ENCODE assay signal across 13 cellular contexts in the genomic region with DNA sequence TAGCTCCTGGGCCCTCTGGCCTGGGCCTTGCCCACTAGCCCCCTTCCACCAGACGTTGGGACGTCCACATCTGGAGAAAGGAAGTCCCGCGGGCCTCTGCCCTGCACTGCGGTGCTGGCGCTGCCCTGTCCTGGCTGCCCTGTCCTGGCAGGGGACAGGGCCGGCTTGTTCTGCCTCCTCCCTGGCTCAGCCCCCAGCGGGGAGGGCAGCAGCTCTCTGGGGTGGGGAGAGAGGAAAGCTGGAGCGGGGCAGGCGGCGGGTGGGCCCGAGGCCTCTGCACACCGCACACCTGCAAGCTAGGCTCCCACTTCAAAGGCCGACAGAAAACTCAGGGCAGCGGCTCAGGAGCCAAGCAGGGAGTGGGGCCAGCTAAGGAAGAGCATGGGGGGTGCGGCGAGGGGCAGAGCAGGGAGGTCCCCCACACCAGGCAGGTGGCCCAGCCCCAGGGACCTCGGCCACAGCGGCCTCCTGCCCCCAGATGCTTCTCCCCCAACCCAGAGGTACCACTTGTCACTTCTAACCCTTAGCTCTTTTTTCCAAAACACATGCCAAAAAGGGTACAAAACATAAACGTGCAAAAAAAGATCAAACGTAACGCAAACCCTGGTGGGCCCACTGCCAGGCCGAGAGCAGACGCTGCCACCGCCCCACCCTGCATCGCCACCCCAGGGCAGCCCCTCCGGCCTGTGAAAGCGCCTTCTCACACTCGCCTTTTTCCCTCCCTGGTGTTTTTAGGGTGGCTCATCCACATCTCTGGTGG. TPM values are rescaled to one million over a fixed set of nuclear protein-coding genes. Genes with fewer than 3 reads are reported as not detected.
DNase-seq lines count a peak whose midpoint lies in the region; ATAC-seq lines count a peak whose summit lies in the region.
"Had no signal": no experiment of that assay in that cellular context is flagged by ENCODE, and none has a peak within 500 bp of the region (broad histone marks: within the 10 kb centered on the region; RNA-seq: fewer than 3 reads in every experiment).

No MANE protein-coding gene starts in this region.

- H3K9me3 Mint-ChIP-seq in activated CD4-positive, alpha-beta T cell treated with anti-CD3 and anti-CD28 coated beads, Interleukin-2, amount 10 ng/mL, durations not matched to agents 7 days and 5 days, result no peaks in the 10 kb centered on the region
- H3K9me3 Mint-ChIP-seq: nephron; stimulated activated naive CD8-positive, alpha-beta T cell treated with anti-CD3 and anti-CD28 coated beads, Interleukin-15, Interleukin-2, amounts not matched to agents 100 ng/mL and 50 ng/mL, for 24 hours had no signal

- H3K4me3 Mint-ChIP-seq in activated CD4-positive, alpha-beta T cell treated with anti-CD3 and anti-CD28 coated beads, Interleukin-2, amount 10 ng/mL, durations not matched to agents 7 days and 5 days, result no peak overlapping the region
- H3K4me3 Mint-ChIP-seq: nephron; stimulated activated naive CD8-positive, alpha-beta T cell treated with anti-CD3 and anti-CD28 coated beads, Interleukin-15, Interleukin-2, amounts not matched to agents 100 ng/mL and 50 ng/mL, for 24 hours had no signal

- peak; percentile 5 for DNase-seq in activated CD4-positive, alpha-beta T cell treated with anti-CD3 and anti-CD28 coated beads, Interleukin-2, amount 10 ng/mL, durations not matched to agents 7 days and 5 days
- DNase-seq in activated CD4-positive, alpha-beta T cell treated with anti-CD3 and anti-CD28 coated beads for 4 hours, result no peak
- peak; percentile 67 for DNase-seq in activated CD8-positive, alpha-beta memory T cell treated with anti-CD3 and anti-CD28 coated beads for 24 hours
- DNase-seq in left lobe of liver (ENCODE audit: low spot score), result peak; percentile 39
- DNase-seq in stimulated activated CD8-positive, alpha-beta memory T cell treated with anti-CD3 and anti-CD28 coated beads, Interleukin-4, amount 100 ng/mL, for 48 hours, result peak; percentile 29
- DNase-seq in SKM-1 treated with dmso at 0.1 percent for 144 hours (lab: John Stamatoyannopoulos, UW; ENCODE audit: unreplicated experiment), result no peak
- DNase-seq in AML-193 (lab: John Stamatoyannopoulos, UW), result no peak
- DNase-seq: central memory CD4-positive, alpha-beta T cell; KBM-7; NCI-H1436 treated with DMSO at 0.1 percent for 48 hours had no signal

- POLR2A ChIA-PET in activated CD4-positive, alpha-beta T cell treated with anti-CD3 and anti-CD28 coated beads, Interleukin-2, amount 10 ng/mL, durations not matched to agents 7 days and 5 days (lab: Charles Lee), result no interaction called here

- ATAC-seq in left lobe of liver, result peak; percentile 8
- ATAC-seq in GM21367 (IDR thresholded peaks at IDR 0.05; ENCODE audit: unreplicated experiment), result no peak

- no peaks in the 10 kb centered on the region for H3K36me3 Mint-ChIP-seq in activated CD4-positive, alpha-beta T cell treated with anti-CD3 and anti-CD28 coated beads, Interleukin-2, amount 10 ng/mL, durations not matched to agents 7 days and 5 days (ENCODE audit: low read depth)

- CTCF ChIA-PET in activated CD4-positive, alpha-beta T cell treated with anti-CD3 and anti-CD28 coated beads, Interleukin-2, amount 10 ng/mL, durations not matched to agents 7 days and 5 days (lab: Charles Lee), result no interaction called here

- H3K27ac Mint-ChIP-seq in activated CD4-positive, alpha-beta T cell treated with anti-CD3 and anti-CD28 coated beads, Interleukin-2, amount 10 ng/mL, durations not matched to agents 7 days and 5 days, result no peak overlapping the region
- H3K27ac Mint-ChIP-seq: stimulated activated naive CD8-positive, alpha-beta T cell treated with anti-CD3 and anti-CD28 coated beads, Interleukin-15, Interleukin-2, amounts not matched to agents 100 ng/mL and 50 ng/mL, for 24 hours had no signal

- H3K4me1 Mint-ChIP-seq in activated CD4-positive, alpha-beta T cell treated with anti-CD3 and anti-CD28 coated beads, Interleukin-2, amount 10 ng/mL, durations not matched to agents 7 days and 5 days, result peaks cover 22% of the 10 kb centered on the region

- H3K27me3 Mint-ChIP-seq in activated CD4-positive, alpha-beta T cell treated with anti-CD3 and anti-CD28 coated beads, Interleukin-2, amount 10 ng/mL, durations not matched to agents 7 days and 5 days, result no peaks in the 10 kb centered on the region
- H3K27me3 Mint-ChIP-seq: stimulated activated naive CD8-positive, alpha-beta T cell treated with anti-CD3 and anti-CD28 coated beads, Interleukin-15, Interleukin-2, amounts not matched to agents 100 ng/mL and 50 ng/mL, for 24 hours had no signal

RNA-seq across cellular contexts. Expression of a gene that starts 13.5 kb away (rescaled TPM):
- total RNA-seq in activated CD4-positive, alpha-beta T cell treated with anti-CD3 and anti-CD28 coated beads, Interleukin-2, amount 10 ng/mL, durations not matched to agents 7 days and 5 days, result 1 to 10 TPM; 6.1 to 8.6 TPM
- 34.9 TPM for total RNA-seq in left lobe of liver

Comparison
In these comparisons a context has a peak if more than half of its experiments do, and no peak if none do; other contexts are left out.
1. DNase-seq: peak in activated CD4-positive, alpha-beta T cell treated with anti-CD3 and anti-CD28 coated beads, Interleukin-2, amount 10 ng/mL, durations not matched to agents 7 days and 5 days (single experiment), activated CD8-positive, alpha-beta memory T cell treated with anti-CD3 and anti-CD28 coated beads for 24 hours (single experiment), left lobe of liver (single experiment) and stimulated activated CD8-positive, alpha-beta memory T cell treated with anti-CD3 and anti-CD28 coated beads, Interleukin-4, amount 100 ng/mL, for 48 hours (single experiment); none in activated CD4-positive, alpha-beta T cell treated with anti-CD3 and anti-CD28 coated beads for 4 hours (0 of 2), SKM-1 treated with dmso at 0.1 percent for 144 hours (single experiment) and AML-193 (0 of 2).